Comparison of ENCODE assay signal across 10 cellular contexts in genomic region chr1:185154912-185155513, GRCh38. TPM values are rescaled to one million over a fixed set of nuclear protein-coding genes. Genes with fewer than 3 reads are reported as not detected.
A peak's percentile ranks its signal among the peaks of the same experiment; 100 is the strongest.
DNase-seq lines count a peak whose midpoint lies in the region; ATAC-seq and TF ChIP-seq lines count a peak whose summit lies in the region.
"Had no signal": no experiment of that assay in that cellular context is flagged by ENCODE, and none has a peak within 500 bp of the region (broad histone marks: within the 10 kb centered on the region; RNA-seq: fewer than 3 reads in every experiment).

No MANE protein-coding gene starts in this region.

- H3K4me2 ChIP-seq in DND-41 (ENCODE audit: insufficient read depth, low read length) (peak overlapping the region; percentile 85), parathyroid adenoma (ENCODE audit: low read length) (no peak overlapping the region)

- ATAC-seq in DND-41 (ENCODE audit: insufficient read depth, low read depth) (no peak), HG03025 (IDR thresholded peaks at IDR 0.05; ENCODE audit: low FRiP score, unreplicated experiment) (no peak), HG02642 (IDR thresholded peaks at IDR 0.05; ENCODE audit: poor library complexity, unreplicated experiment) (no peak)

- H3K27ac ChIP-seq in DND-41 (ENCODE audit: low read length) (no peak overlapping the region), ectodermal cell (ENCODE audit: insufficient read depth, low read depth, low read length, poor library complexity, severe bottlenecking) (no peak overlapping the region), parathyroid adenoma (no peak overlapping the region)

- peak overlapping the region; percentile 76; the same call in 1 of the 2 replicates for H3K9ac ChIP-seq in DND-41 (ENCODE audit: low read depth, low read length)
- no peak overlapping the region for H3K9ac ChIP-seq in parathyroid adenoma

- no peak for TF ChIP-seq CTCF in DND-41 (IDR thresholded peaks at IDR 0.05; ENCODE audit: borderline replicate concordance, extremely low read depth, low read length, poor library complexity, severe bottlenecking)
- TF ChIP-seq CTCF in parathyroid adenoma (IDR thresholded peaks at IDR 0.05) = no peak

- H3K4me3 ChIP-seq in DND-41 (ENCODE audit: low read depth in 1 of 2, low read length in 2 of 2) (peak overlapping the region in 1 of 2 experiments; percentile 86; a peak in 2 of 4 replicates), ectodermal cell (ENCODE audit: insufficient read depth, low read depth, low read length) (peak overlapping the region; percentile 90), parathyroid adenoma (ENCODE audit: low read depth, low read length) (peak overlapping the region; percentile 87)

- DNase-seq in DND-41 (no peak), M059J (ENCODE audit: low read depth) (peak; percentile 21), globus pallidus (ENCODE audit: low spot score) (no peak), AG20443 (ENCODE audit: low spot score) (no peak)
- DNase-seq: amniotic stem cell, NCI-H1105 treated with DMSO at 0.1 percent for 48 hours had no signal

- H3K36me3 ChIP-seq in DND-41 (ENCODE audit: insufficient read depth, low read length) (peaks cover 5% of the 10 kb centered on the region), ectodermal cell (ENCODE audit: control insufficient read depth, insufficient read depth, low read length) (no peaks in the 10 kb centered on the region), parathyroid adenoma (ENCODE audit: control insufficient read depth, insufficient read depth, low read length) (no peaks in the 10 kb centered on the region)

- H3K27me3 ChIP-seq in DND-41 (ENCODE audit: insufficient read depth, low read length, poor library complexity) = no peaks in the 10 kb centered on the region
- peaks cover 4% of the 10 kb centered on the region for H3K27me3 ChIP-seq in ectodermal cell (ENCODE audit: control insufficient read depth, insufficient read depth, low read length, poor library complexity, severe bottlenecking)
- H3K27me3 ChIP-seq in parathyroid adenoma (ENCODE audit: control insufficient read depth, insufficient read depth, low read length) = no peaks in the 10 kb centered on the region

- H3K4me1 ChIP-seq in DND-41 (ENCODE audit: insufficient read depth, low read length) (peaks cover 27% of the 10 kb centered on the region), ectodermal cell (ENCODE audit: control insufficient read depth, insufficient read depth, low read length) (no peaks in the 10 kb centered on the region), parathyroid adenoma (peaks cover 6% of the 10 kb centered on the region)

- no peaks in the 10 kb centered on the region for H4K20me1 ChIP-seq in DND-41 (ENCODE audit: insufficient read depth, low read length)

- H3K9me3 ChIP-seq in DND-41 (ENCODE audit: insufficient read depth, low read length, severe bottlenecking) = no peaks in the 10 kb centered on the region
- H3K9me3 ChIP-seq in ectodermal cell (ENCODE audit: control insufficient read depth, low read length) = no peaks in the 10 kb centered on the region
- H3K9me3 ChIP-seq in parathyroid adenoma (ENCODE audit: control insufficient read depth, low read length) = no peaks in the 10 kb centered on the region

- peaks cover 18% of the 10 kb centered on the region for H3K79me2 ChIP-seq in DND-41 (ENCODE audit: insufficient read depth, low read length)
- no peaks in the 10 kb centered on the region for H3K79me2 ChIP-seq in parathyroid adenoma

- H2AFZ ChIP-seq in DND-41 (ENCODE audit: low read depth, low read length) (no peak overlapping the region), parathyroid adenoma (no peak overlapping the region)

- 60 to 88% methylated on average over 1 to 2 of the region's 2 CpGs for WGBS in ectodermal cell, 2 experiments

RNA-seq across cellular contexts. Expression of gene TRMT1L, which starts 1.7 kb away (rescaled TPM):
- total RNA-seq in M059J (2014; rRNA removed; shearing (Covaris generic)) = 10.8 and 25.2 TPM in 2 replicates
- polyA plus RNA-seq in ectodermal cell (2013, experiment 1 of 4) = 28.5 TPM
- 23.0 TPM for polyA plus RNA-seq in ectodermal cell (2013, experiment 2 of 4)
- 18.4 TPM for polyA plus RNA-seq in ectodermal cell (2013, experiment 3 of 4)
- 25.0 TPM for polyA plus RNA-seq in ectodermal cell (2013, experiment 4 of 4)

RNA-seq across cellular contexts. Expression of gene SWT1, which starts 2.0 kb away (rescaled TPM):
- total RNA-seq in M059J (2014; rRNA removed; shearing (Covaris generic)) = 1.1 and 1.9 TPM in 2 replicates
- 8.2 TPM for polyA plus RNA-seq in ectodermal cell (2013, experiment 1 of 4)
- 8.3 TPM for polyA plus RNA-seq in ectodermal cell (2013, experiment 2 of 4)
- polyA plus RNA-seq in ectodermal cell (2013, experiment 3 of 4) = 8.6 TPM
- 8.0 TPM for polyA plus RNA-seq in ectodermal cell (2013, experiment 4 of 4)
